Comparison of ENCODE assay signal across 15 cellular contexts in genomic region chr18:48358868-48359267, GRCh38. TPM values are rescaled to one million over a fixed set of nuclear protein-coding genes. Genes with fewer than 3 reads are reported as not detected.
DNase-seq lines count a peak whose midpoint lies in the region; ATAC-seq and TF ChIP-seq lines count a peak whose summit lies in the region.
"Had no signal": no experiment of that assay in that cellular context is flagged by ENCODE, and none has a peak within 500 bp of the region (broad histone marks: within the 10 kb centered on the region; RNA-seq: fewer than 3 reads in every experiment).

No MANE protein-coding gene starts in this region.

- H3K36me3 Mint-ChIP-seq in type B pancreatic cell, result peaks cover 5% of the 10 kb centered on the region
- H3K36me3 Mint-ChIP-seq: CD8-positive, alpha-beta memory T cell had no signal

- no peak for TF ChIP-seq CTCF in WERI-Rb-1 (IDR thresholded peaks at IDR 0.05; ENCODE audit: low read depth, low read length)
- TF ChIP-seq CTCF in type B pancreatic cell (conservative IDR thresholded peaks at IDR 0.05), result no peak
- no peak for TF ChIP-seq CTCF in brain microvascular endothelial cell (IDR thresholded peaks at IDR 0.05; ENCODE audit: low read depth, low read length, missing control alignments)

- no peaks in the 10 kb centered on the region for H3K27me3 ChIP-seq in WERI-Rb-1 (ENCODE audit: insufficient read depth, low read depth, severe bottlenecking)
- peaks cover 2% of the 10 kb centered on the region for H3K27me3 ChIP-seq in brain microvascular endothelial cell (replicated peaks)

- H3K27ac ChIP-seq in WERI-Rb-1 (no peak overlapping the region), brain microvascular endothelial cell (no peak overlapping the region)
- H3K27ac ChIP-seq: A549 had no signal

- H3K36me3 ChIP-seq in WERI-Rb-1 (no peaks in the 10 kb centered on the region), brain microvascular endothelial cell (replicated peaks) (no peaks in the 10 kb centered on the region)

- H3K27me3 Mint-ChIP-seq in type B pancreatic cell, result peaks cover 5% of the 10 kb centered on the region

- DNase-seq in MV-4-11 (lab: John Stamatoyannopoulos, UW) (peak; percentile 11), WERI-Rb-1 (peak; percentile 3), islet precursor cell (peak; percentile 19), type B pancreatic cell (ENCODE audit: extremely low spot score, unreplicated experiment) (peak; percentile 39), NCI-H69 (lab: John Stamatoyannopoulos, UW) (no peak), brain microvascular endothelial cell (no peak)
- DNase-seq: CD8-positive, alpha-beta memory T cell; DMS 273 treated with DMSO at 0.1 percent for 48 hours; GOT3; HCEC 1CT; HFFc6 had no signal

- H3K27ac Mint-ChIP-seq in type B pancreatic cell, result no peak overlapping the region
- H3K27ac Mint-ChIP-seq: CD8-positive, alpha-beta memory T cell; HFFc6 had no signal

- no peak overlapping the region for H3K4me3 Mint-ChIP-seq in type B pancreatic cell
- H3K4me3 Mint-ChIP-seq: CD8-positive, alpha-beta memory T cell; HFFc6 had no signal

- in situ Hi-C loops in brain microvascular endothelial cell (cut with HindIII; ENCODE audit: low pct_ligation_motif_present, low sequenced_read_pairs), result no loop called here

- no peaks in the 10 kb centered on the region for H3K9me3 Mint-ChIP-seq in type B pancreatic cell
- H3K9me3 Mint-ChIP-seq: HFFc6 had no signal

- ATAC-seq in HG03342 (IDR thresholded peaks at IDR 0.05; ENCODE audit: unreplicated experiment), result no peak
- ATAC-seq: A549, GM12878, HepG2 had no signal

- H3K4me1 Mint-ChIP-seq in type B pancreatic cell (ENCODE audit: unreplicated experiment), result peaks cover 54% of the 10 kb centered on the region
- H3K4me1 Mint-ChIP-seq: CD8-positive, alpha-beta memory T cell had no signal

- no peak overlapping the region for H3K4me3 ChIP-seq in WERI-Rb-1 (ENCODE audit: low read depth, low read length)
- H3K4me3 ChIP-seq in brain microvascular endothelial cell (ENCODE audit: low read depth, low read length), result no peak overlapping the region
- H3K4me3 ChIP-seq: A549, GM12878 had no signal

- no peaks in the 10 kb centered on the region for H3K9me3 ChIP-seq in WERI-Rb-1 (ENCODE audit: severe bottlenecking)
- H3K9me3 ChIP-seq: A549 had no signal

RNA-seq across cellular contexts. Expression of gene ZBTB7C, which starts 50.3 kb away (rescaled TPM):
- total RNA-seq in type B pancreatic cell (ENCODE audit: low replicate concordance), result 13.0 and 40.9 TPM in 2 replicates
- total RNA-seq: HFFc6 had no signal

Comparison
In these comparisons a context has a peak if more than half of its experiments do, and no peak if none do; other contexts are left out.
1. DNase-seq: peak in MV-4-11 (single experiment), WERI-Rb-1 (single experiment), islet precursor cell (single experiment) and type B pancreatic cell (single experiment); none in NCI-H69 (single experiment) and brain microvascular endothelial cell (single experiment).